Comparison of ENCODE assay signal across 1 cellular context in the genomic region with DNA sequence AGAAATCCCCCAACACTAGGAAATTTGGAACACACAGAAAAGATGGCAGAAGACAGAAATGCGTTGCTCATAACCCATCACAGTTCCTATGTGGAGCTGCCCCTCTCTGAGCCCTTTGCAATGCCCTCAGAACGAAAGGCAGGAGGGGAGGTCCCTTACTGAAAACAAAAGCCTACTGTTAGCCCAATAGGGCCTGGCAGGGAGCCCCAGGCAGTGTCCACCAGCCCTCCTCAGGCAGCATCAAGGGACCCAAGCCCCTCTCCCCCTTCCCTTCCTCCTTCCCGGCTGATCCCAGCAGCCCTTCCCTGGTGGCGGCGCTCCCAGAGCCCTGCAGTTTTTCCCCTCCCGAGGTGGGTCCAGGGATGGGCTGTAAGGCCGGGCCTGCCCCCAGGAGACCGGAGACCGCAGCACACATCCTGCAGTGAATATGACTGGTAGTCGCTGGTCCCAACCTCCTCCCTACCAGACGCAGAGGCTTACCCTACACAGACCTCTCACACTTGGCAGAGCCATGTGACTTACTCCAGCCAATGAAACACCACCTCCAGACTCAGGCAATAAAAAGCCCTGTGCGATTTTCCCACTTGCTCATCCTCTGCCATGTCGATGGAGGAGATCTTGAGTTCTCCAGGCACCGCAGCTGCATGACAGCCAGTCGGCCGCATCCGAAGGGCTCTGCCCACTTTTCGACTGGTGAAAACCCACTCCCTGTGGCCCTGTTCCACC.
TF ChIP-seq lines count a peak whose summit lies in the region.

No MANE protein-coding gene starts in this region.

TF ChIP-seq in HCT116, 20 proteins besides CTCF, POLR2A, EP300 and RAD21 (continued from another document):
- TF ChIP-seq, protein P1, sequence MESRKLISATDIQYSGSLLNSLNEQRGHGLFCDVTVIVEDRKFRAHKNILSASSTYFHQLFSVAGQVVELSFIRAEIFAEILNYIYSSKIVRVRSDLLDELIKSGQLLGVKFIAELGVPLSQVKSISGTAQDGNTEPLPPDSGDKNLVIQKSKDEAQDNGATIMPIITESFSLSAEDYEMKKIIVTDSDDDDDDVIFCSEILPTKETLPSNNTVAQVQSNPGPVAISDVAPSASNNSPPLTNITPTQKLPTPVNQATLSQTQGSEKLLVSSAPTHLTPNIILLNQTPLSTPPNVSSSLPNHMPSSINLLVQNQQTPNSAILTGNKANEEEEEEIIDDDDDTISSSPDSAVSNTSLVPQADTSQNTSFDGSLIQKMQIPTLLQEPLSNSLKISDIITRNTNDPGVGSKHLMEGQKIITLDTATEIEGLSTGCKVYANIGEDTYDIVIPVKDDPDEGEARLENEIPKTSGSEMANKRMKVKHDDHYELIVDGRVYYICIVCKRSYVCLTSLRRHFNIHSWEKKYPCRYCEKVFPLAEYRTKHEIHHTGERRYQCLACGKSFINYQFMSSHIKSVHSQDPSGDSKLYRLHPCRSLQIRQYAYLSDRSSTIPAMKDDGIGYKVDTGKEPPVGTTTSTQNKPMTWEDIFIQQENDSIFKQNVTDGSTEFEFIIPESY (IDR thresholded peaks at IDR 0.05; ENCODE audit: extremely low read depth, insufficient replicate concordance, low read length): no peak
- TF ChIP-seq ZFX (IDR thresholded peaks at IDR 0.05) (no peak), EZH2 (IDR thresholded peaks at IDR 0.05) (no peak), ATF3 (IDR thresholded peaks at IDR 0.05) (no peak), SIN3A (IDR thresholded peaks at IDR 0.05; ENCODE audit: low read depth) (no peak), CBX3 (IDR thresholded peaks at IDR 0.05; ENCODE audit: low read depth) (no peak), YY1 (IDR thresholded peaks at IDR 0.05; ENCODE audit: extremely low read depth, insufficient replicate concordance, low read depth, low read length) (no peak), EGR1 (IDR thresholded peaks at IDR 0.05; ENCODE audit: low read depth) (no peak), SP1 (IDR thresholded peaks at IDR 0.05; ENCODE audit: low read depth) (no peak), SRF (IDR thresholded peaks at IDR 0.05; ENCODE audit: low read depth) (no peak), ELF1 (IDR thresholded peaks at IDR 0.05; ENCODE audit: borderline replicate concordance, low read depth) (no peak), JUND (IDR thresholded peaks at IDR 0.05) (no peak), ZNF274 (IDR thresholded peaks at IDR 0.05; ENCODE audit: low read depth, low read length) (no peak)
- TF ChIP-seq, protein P2, sequence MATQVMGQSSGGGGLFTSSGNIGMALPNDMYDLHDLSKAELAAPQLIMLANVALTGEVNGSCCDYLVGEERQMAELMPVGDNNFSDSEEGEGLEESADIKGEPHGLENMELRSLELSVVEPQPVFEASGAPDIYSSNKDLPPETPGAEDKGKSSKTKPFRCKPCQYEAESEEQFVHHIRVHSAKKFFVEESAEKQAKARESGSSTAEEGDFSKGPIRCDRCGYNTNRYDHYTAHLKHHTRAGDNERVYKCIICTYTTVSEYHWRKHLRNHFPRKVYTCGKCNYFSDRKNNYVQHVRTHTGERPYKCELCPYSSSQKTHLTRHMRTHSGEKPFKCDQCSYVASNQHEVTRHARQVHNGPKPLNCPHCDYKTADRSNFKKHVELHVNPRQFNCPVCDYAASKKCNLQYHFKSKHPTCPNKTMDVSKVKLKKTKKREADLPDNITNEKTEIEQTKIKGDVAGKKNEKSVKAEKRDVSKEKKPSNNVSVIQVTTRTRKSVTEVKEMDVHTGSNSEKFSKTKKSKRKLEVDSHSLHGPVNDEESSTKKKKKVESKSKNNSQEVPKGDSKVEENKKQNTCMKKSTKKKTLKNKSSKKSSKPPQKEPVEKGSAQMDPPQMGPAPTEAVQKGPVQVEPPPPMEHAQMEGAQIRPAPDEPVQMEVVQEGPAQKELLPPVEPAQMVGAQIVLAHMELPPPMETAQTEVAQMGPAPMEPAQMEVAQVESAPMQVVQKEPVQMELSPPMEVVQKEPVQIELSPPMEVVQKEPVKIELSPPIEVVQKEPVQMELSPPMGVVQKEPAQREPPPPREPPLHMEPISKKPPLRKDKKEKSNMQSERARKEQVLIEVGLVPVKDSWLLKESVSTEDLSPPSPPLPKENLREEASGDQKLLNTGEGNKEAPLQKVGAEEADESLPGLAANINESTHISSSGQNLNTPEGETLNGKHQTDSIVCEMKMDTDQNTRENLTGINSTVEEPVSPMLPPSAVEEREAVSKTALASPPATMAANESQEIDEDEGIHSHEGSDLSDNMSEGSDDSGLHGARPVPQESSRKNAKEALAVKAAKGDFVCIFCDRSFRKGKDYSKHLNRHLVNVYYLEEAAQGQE (IDR thresholded peaks at IDR 0.05; ENCODE audit: low read depth): no peak
- TF ChIP-seq, protein P3, sequence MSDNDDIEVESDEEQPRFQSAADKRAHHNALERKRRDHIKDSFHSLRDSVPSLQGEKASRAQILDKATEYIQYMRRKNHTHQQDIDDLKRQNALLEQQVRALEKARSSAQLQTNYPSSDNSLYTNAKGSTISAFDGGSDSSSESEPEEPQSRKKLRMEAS (IDR thresholded peaks at IDR 0.05): no peak
TF ChIP-seq in HCT116: peak in this region for 0.
